ENCODE assay signal across 8 cellular contexts in the genomic region with DNA sequence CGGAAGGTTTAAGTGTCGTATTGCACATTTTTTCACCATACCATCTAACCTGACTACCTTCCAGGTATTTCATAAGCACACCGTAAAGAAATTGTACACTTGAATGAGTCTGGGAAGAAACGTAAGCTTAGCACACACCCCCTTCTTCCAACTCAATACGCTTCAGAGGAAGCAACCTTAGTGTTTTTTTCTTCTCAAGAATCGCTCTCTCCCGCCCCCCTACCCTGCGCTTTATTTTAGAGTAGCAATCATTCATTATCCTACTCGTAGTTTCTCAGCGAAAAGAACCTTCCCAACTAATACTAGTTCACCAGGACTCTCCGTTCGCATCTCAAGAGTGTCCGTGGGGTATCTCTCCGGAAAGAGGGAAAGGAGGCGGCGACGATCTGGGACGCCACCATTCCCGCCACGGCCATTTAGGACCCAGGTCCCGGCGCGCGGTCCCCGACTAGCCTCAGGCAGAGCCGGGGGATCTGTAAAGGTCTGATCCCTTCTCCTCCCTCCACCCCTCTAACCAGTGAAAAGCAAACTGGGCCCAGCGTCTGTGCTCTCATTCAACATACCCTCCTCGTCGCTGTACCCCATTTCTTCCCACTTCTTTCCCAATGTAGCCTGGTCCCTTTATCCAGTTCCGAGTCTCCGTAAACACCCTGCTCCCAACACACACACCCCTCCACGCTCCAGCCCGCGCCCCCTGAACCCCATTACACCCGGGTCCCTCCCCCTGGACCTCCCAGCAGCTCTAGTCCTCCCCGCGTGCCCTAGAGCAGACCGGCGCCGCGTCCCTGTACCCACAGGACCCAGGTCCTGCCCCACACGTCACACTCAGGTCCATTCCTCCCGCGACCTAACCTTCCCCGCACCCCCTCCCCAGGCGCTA. TPM values are rescaled to one million over a fixed set of nuclear protein-coding genes. Genes with fewer than 3 reads are reported as not detected.
DNase-seq lines count a peak whose midpoint lies in the region; ATAC-seq and TF ChIP-seq lines count a peak whose summit lies in the region.

No MANE protein-coding gene starts in this region.

- H3K9me3 Mint-ChIP-seq in activated naive CD4-positive, alpha-beta T cell treated with anti-CD3 and anti-CD28 coated beads for 36 hours: no peaks in the 10 kb centered on the region

- H3K9me3 ChIP-seq in HEK293 (ENCODE audit: control insufficient read depth, insufficient read depth, low read depth, low read length): no peaks in the 10 kb centered on the region
- H3K9me3 ChIP-seq in adipocyte (ENCODE audit: control insufficient read depth, low read length): no peaks in the 10 kb centered on the region
- H3K9me3 ChIP-seq in psoas muscle: no peaks in the 10 kb centered on the region

- WGBS in psoas muscle, 3 donors: 1% methylated on average over 45 to 46 of the region's 46 CpGs

- H3K36me3 Mint-ChIP-seq in activated naive CD4-positive, alpha-beta T cell treated with anti-CD3 and anti-CD28 coated beads for 36 hours (ENCODE audit: low read depth): peaks cover 3% of the 10 kb centered on the region

- peak; percentile 23 for DNase-seq in activated naive CD4-positive, alpha-beta T cell treated with anti-CD3 and anti-CD28 coated beads for 36 hours
- DNase-seq in activated naive CD4-positive, alpha-beta T cell (lab: John Stamatoyannopoulos, UW): no peak
- peak; percentile 76 for DNase-seq in NB4 (ENCODE audit: low read depth)
- peak; percentile 67 for DNase-seq in adipocyte (ENCODE audit: low read depth)
- DNase-seq in hepatic stellate cell (ENCODE audit: low spot score): peak; percentile 48
- DNase-seq in psoas muscle: no peak
- DNase-seq in amniotic stem cell (lab: John Stamatoyannopoulos, UW): no peak

- H3K4me1 ChIP-seq in HEK293 (ENCODE audit: control insufficient read depth, insufficient read depth, low read length) (no peaks in the 10 kb centered on the region), adipocyte (ENCODE audit: control insufficient read depth, insufficient read depth, low read length) (peaks cover 11% of the 10 kb centered on the region), psoas muscle (peaks cover 4% of the 10 kb centered on the region)

- ATAC-seq in psoas muscle: peak; percentile 16 to 30 (median 22)

- H3K27me3 Mint-ChIP-seq in activated naive CD4-positive, alpha-beta T cell treated with anti-CD3 and anti-CD28 coated beads for 36 hours (ENCODE audit: low read depth): no peaks in the 10 kb centered on the region

- H3K27ac ChIP-seq in HEK293 (ENCODE audit: extremely low read depth, low read depth, low read length) (peak overlapping the region; percentile 70), psoas muscle (peak overlapping the region; percentile 95)

- H3K27me3 ChIP-seq in adipocyte (replicated peaks; ENCODE audit: control insufficient read depth, insufficient read depth, low read length) (no peaks in the 10 kb centered on the region), psoas muscle (ENCODE audit: insufficient read depth in 3 of 3, low read length in 2 of 3) (no peaks in the 10 kb centered on the region)

- peaks cover 17% of the 10 kb centered on the region for H3K4me1 Mint-ChIP-seq in activated naive CD4-positive, alpha-beta T cell treated with anti-CD3 and anti-CD28 coated beads for 36 hours (ENCODE audit: low read depth)

- POLR2A ChIA-PET in HEK293 (lab: Yijun Ruan, JAX): interaction anchor here (0.5 to 1.4 kb wide), 17 partner anchors 16 to 1486 kb away, joined by 3 to 7 read pairs (median 5); a partner anchor contains a TSS

- no peaks in the 10 kb centered on the region; a peak in 1 of 3 replicates for H3K36me3 ChIP-seq in HEK293 (ENCODE audit: control insufficient read depth in 2 of 2, insufficient read depth in 1 of 2, low read length in 2 of 2)
- H3K36me3 ChIP-seq in adipocyte (ENCODE audit: control insufficient read depth, insufficient read depth, low read length, severe bottlenecking): no peaks in the 10 kb centered on the region
- H3K36me3 ChIP-seq in psoas muscle (ENCODE audit: insufficient read depth in 1 of 2, low read depth in 1 of 2): no peaks in the 10 kb centered on the region

- peak overlapping the region; percentile 95 for H3K27ac Mint-ChIP-seq in activated naive CD4-positive, alpha-beta T cell treated with anti-CD3 and anti-CD28 coated beads for 36 hours

- H3K9ac ChIP-seq in adipocyte (ENCODE audit: low read length): peak overlapping the region; percentile 89

- intact Hi-C loops in activated naive CD4-positive, alpha-beta T cell treated with anti-CD3 and anti-CD28 coated beads for 36 hours (cut with micrococcal nuclease): loop anchor here (1.0 to 10.0 kb wide), 8 partner anchors 19 to 960 kb away; a partner anchor contains a TSS
- intact Hi-C loops in psoas muscle (cut with DNase I): loop anchor here (5.0 kb wide), 2 partner anchors 33 to 48 kb away; a partner anchor contains a TSS

- CTCF ChIA-PET in activated naive CD4-positive, alpha-beta T cell treated with anti-CD3 and anti-CD28 coated beads for 36 hours (lab: Charles Lee): interaction anchor here (0.7 to 3.3 kb wide), 4 partner anchors 19 to 414 kb away, joined by 3 to 19 read pairs (median 4); no protein-coding TSS in a partner anchor
- CTCF ChIA-PET in HEK293 (lab: Yijun Ruan, JAX): interaction anchor here (0.6 to 2.4 kb wide), 4 partner anchors 23 to 104 kb away, joined by 3 to 13 read pairs (median 3); no protein-coding TSS in a partner anchor

- no peak for TF ChIP-seq POLR2A in NB4 (IDR thresholded peaks at IDR 0.05; ENCODE audit: extremely low read depth, insufficient read length)

- H3K4me3 ChIP-seq in HEK293 (ENCODE audit: low read depth, low read length) (peak overlapping the region; percentile 80), NB4 (ENCODE audit: low read depth, low read length) (peak overlapping the region; percentile 100), adipocyte (ENCODE audit: low read length) (peak overlapping the region; percentile 97), psoas muscle (peak overlapping the region; percentile 93)

- peak overlapping the region; percentile 99 for H3K4me3 Mint-ChIP-seq in activated naive CD4-positive, alpha-beta T cell treated with anti-CD3 and anti-CD28 coated beads for 36 hours

- TF ChIP-seq CTCF in HEK293 (tag by site-specific recombination; IDR thresholded peaks at IDR 0.05) (peak; percentile 55), NB4 (IDR thresholded peaks at IDR 0.05; ENCODE audit: low read depth, low read length) (no peak), psoas muscle (IDR thresholded peaks at IDR 0.05) (no peak)

TF ChIP-seq in HEK293, 187 proteins besides CTCF, POLR2A, EP300 and RAD21 (continues in another document):
- TF ChIP-seq SP2 (tag by site-specific recombination; IDR thresholded peaks at IDR 0.05): no peak; the same call in 1 of the 2 replicates
- TF ChIP-seq, protein P1, sequence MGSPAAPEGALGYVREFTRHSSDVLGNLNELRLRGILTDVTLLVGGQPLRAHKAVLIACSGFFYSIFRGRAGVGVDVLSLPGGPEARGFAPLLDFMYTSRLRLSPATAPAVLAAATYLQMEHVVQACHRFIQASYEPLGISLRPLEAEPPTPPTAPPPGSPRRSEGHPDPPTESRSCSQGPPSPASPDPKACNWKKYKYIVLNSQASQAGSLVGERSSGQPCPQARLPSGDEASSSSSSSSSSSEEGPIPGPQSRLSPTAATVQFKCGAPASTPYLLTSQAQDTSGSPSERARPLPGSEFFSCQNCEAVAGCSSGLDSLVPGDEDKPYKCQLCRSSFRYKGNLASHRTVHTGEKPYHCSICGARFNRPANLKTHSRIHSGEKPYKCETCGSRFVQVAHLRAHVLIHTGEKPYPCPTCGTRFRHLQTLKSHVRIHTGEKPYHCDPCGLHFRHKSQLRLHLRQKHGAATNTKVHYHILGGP (tag by site-specific recombination; IDR thresholded peaks at IDR 0.05): no peak
- TF ChIP-seq, protein P2, sequence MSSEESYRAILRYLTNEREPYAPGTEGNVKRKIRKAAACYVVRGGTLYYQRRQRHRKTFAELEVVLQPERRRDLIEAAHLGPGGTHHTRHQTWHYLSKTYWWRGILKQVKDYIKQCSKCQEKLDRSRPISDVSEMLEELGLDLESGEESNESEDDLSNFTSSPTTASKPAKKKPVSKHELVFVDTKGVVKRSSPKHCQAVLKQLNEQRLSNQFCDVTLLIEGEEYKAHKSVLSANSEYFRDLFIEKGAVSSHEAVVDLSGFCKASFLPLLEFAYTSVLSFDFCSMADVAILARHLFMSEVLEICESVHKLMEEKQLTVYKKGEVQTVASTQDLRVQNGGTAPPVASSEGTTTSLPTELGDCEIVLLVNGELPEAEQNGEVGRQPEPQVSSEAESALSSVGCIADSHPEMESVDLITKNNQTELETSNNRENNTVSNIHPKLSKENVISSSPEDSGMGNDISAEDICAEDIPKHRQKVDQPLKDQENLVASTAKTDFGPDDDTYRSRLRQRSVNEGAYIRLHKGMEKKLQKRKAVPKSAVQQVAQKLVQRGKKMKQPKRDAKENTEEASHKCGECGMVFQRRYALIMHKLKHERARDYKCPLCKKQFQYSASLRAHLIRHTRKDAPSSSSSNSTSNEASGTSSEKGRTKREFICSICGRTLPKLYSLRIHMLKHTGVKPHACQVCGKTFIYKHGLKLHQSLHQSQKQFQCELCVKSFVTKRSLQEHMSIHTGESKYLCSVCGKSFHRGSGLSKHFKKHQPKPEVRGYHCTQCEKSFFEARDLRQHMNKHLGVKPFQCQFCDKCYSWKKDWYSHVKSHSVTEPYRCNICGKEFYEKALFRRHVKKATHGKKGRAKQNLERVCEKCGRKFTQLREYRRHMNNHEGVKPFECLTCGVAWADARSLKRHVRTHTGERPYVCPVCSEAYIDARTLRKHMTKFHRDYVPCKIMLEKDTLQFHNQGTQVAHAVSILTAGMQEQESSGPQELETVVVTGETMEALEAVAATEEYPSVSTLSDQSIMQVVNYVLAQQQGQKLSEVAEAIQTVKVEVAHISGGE (tag by site-specific recombination; conservative IDR thresholded peaks at IDR 0.05; ENCODE audit: low read depth): peak; percentile 45; the same call in 1 of the 2 replicates
- TF ChIP-seq ZNF521 (tag by site-specific recombination; IDR thresholded peaks at IDR 0.05): no peak
- peak; percentile 96 for TF ChIP-seq ZBTB48 (tag by site-specific recombination; IDR thresholded peaks at IDR 0.05)
- peak; percentile 60 for TF ChIP-seq GLIS1 (tag by site-specific recombination; IDR thresholded peaks at IDR 0.05)

RNA-seq across cellular contexts. Expression of a gene that starts 16.0 kb away (rescaled TPM):
- total RNA-seq in activated naive CD4-positive, alpha-beta T cell treated with anti-CD3 and anti-CD28 coated beads for 36 hours: not detected
- 1,000 to 10,000 TPM in 3 of 4 donors, 100 to 1,000 TPM in 1; 805 to 1,915 (median 1,417) TPM for total RNA-seq in psoas muscle
- polyA plus RNA-seq in psoas muscle: 1,000 to 10,000 TPM in 1 of 3 donors, 100 to 1,000 TPM in 2; 318 to 1,157 (median 878) TPM

RNA-seq across cellular contexts. Expression of a gene that starts 30.6 kb away (rescaled TPM):
- not detected for total RNA-seq in activated naive CD4-positive, alpha-beta T cell treated with anti-CD3 and anti-CD28 coated beads for 36 hours
- total RNA-seq in psoas muscle: 100 to 1,000 TPM; 132 to 289 (median 185) TPM
- 10 to 100 TPM in 2 of 3 donors, 1 to 10 TPM in 1; 8.8 to 60.7 (median 27.3) TPM for polyA plus RNA-seq in psoas muscle

RNA-seq across cellular contexts. Expression of a gene that starts 34.1 kb away (rescaled TPM):
- 1 to 10 TPM; 3.5 to 3.8 TPM for total RNA-seq in activated naive CD4-positive, alpha-beta T cell treated with anti-CD3 and anti-CD28 coated beads for 36 hours
- 100 to 1,000 TPM in 2 of 4 donors, 10 to 100 TPM in 2; 47.7 to 216 (median 110) TPM for total RNA-seq in psoas muscle
- 10 to 100 TPM; 32.6 to 94.3 (median 65.9) TPM for polyA plus RNA-seq in psoas muscle

Comparison
In these comparisons a context has a peak if more than half of its experiments do, and no peak if none do; other contexts are left out.
1. DNase-seq: peak in activated naive CD4-positive, alpha-beta T cell treated with anti-CD3 and anti-CD28 coated beads for 36 hours (single experiment), NB4 (single experiment), adipocyte (single experiment) and hepatic stellate cell (single experiment); none in activated naive CD4-positive, alpha-beta T cell (0 of 4), psoas muscle (0 of 2) and amniotic stem cell (single experiment).
2. RNA of a gene that starts 16.0 kb away (total RNA-seq): 805 to 1,915 TPM in psoas muscle; not detected in activated naive CD4-positive, alpha-beta T cell treated with anti-CD3 and anti-CD28 coated beads for 36 hours; every median in the first group is over 100 times any median in the second.
3. RNA of a gene that starts 30.6 kb away (total RNA-seq): 132 to 289 TPM in psoas muscle; not detected in activated naive CD4-positive, alpha-beta T cell treated with anti-CD3 and anti-CD28 coated beads for 36 hours; every median in the first group is over 100 times any median in the second.
4. RNA of a gene that starts 34.1 kb away (total RNA-seq): 47.7 to 216 TPM in psoas muscle; 3.5 to 3.8 TPM in activated naive CD4-positive, alpha-beta T cell treated with anti-CD3 and anti-CD28 coated beads for 36 hours; every median in the first group is over 10 times any median in the second.
5. Peak in every context shown above with its lines, with median percentiles within 50 percentile points of each other: H3K4me3 ChIP-seq.